11 cellular contexts compared by ENCODE assay signal in the genomic region with DNA sequence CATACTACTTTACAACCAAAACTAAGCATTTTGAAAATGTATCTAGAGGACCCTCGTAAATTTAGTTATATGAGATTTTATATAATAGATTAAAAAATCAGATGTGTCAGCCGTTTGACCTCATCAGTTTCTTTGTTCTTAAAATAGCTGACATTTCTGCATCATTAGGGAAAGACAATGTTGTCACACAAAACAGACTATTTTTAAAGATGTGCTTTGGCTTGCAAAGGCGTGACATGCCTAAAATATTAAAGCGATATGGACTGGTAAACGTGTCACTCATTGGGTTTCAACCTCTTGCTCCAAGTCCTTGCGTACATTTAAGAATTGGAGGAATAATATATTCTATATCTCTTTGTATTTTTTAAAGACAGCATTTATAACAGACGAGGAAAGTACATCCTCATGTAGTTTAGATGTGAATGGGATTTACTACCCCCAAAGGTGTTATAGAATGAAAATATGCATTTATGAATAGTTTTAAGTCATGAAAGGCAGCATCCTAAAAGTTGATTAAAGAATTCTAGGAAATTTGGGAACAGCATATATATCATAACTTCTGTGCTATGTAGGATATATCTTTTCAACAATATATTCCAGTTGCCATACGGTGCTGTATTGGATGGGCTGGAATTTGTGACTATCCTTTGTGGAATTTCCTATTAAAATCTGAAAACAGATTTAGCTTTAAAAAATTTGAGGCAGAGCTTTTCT. TPM values are rescaled to one million over a fixed set of nuclear protein-coding genes. Genes with fewer than 3 reads are reported as not detected.
DNase-seq lines count a peak whose midpoint lies in the region; ATAC-seq and TF ChIP-seq lines count a peak whose summit lies in the region.
"Had no signal": no experiment of that assay in that cellular context is flagged by ENCODE, and none has a peak within 500 bp of the region (broad histone marks: within the 10 kb centered on the region; RNA-seq: fewer than 3 reads in every experiment).

No MANE protein-coding gene starts in this region.

- no peak for DNase-seq in Calu3
- no peak for DNase-seq in effector memory CD4-positive, alpha-beta T cell
- no peak for DNase-seq in stimulated activated CD4-positive, alpha-beta T cell treated with anti-CD3 and anti-CD28 coated beads, Interleukin-4, amount 100 ng/mL, for 1 hour
- DNase-seq in NCI-H1417 treated with DMSO at 0.1 percent for 48 hours (lab: John Stamatoyannopoulos, UW), result no peak
- DNase-seq in NCI-H146 (lab: John Stamatoyannopoulos, UW), result no peak
- DNase-seq: activated CD8-positive, alpha-beta memory T cell treated with anti-CD3 and anti-CD28 coated beads, Interleukin-2, amount 50 U/mL, for 4 hours; MM.1S had no signal

- intact Hi-C loops in Calu3 (cut with micrococcal nuclease; ENCODE audit: unreplicated experiment), result no loop called here

- CTCF ChIA-PET in Calu3 (lab: Charles Lee), result interaction anchor here (0.8 to 0.9 kb wide), 2 partner anchors 41 to 376 kb away, joined by 3 read pairs; no protein-coding TSS in a partner anchor

- peaks cover 32% of the 10 kb centered on the region for H3K36me3 ChIP-seq in effector memory CD4-positive, alpha-beta T cell (ENCODE audit: control insufficient read depth, insufficient read depth, low read length)
- H3K36me3 ChIP-seq in neutrophil, result peaks cover 48% of the 10 kb centered on the region

- peak overlapping the region; percentile 4 for H3K4me3 ChIP-seq in effector memory CD4-positive, alpha-beta T cell (ENCODE audit: insufficient read depth, low read depth, low read length, poor library complexity, severe bottlenecking)
- H3K4me3 ChIP-seq in neutrophil (ENCODE audit: low read depth in 1 of 2, low read length in 1 of 2), result no peak overlapping the region
- H3K4me3 ChIP-seq: lung had no signal

- no peak for ATAC-seq in GM18861 (IDR thresholded peaks at IDR 0.05; ENCODE audit: unreplicated experiment)

- H3K4me1 Mint-ChIP-seq in Calu3 (ENCODE audit: low read depth, unreplicated experiment), result peaks cover 42% of the 10 kb centered on the region

- peaks cover 41% of the 10 kb centered on the region for H3K4me1 ChIP-seq in effector memory CD4-positive, alpha-beta T cell (ENCODE audit: control insufficient read depth, insufficient read depth, low read length, poor library complexity, severe bottlenecking)
- H3K4me1 ChIP-seq in neutrophil (ENCODE audit: control insufficient read depth in 1 of 2, insufficient read depth in 1 of 2, low read depth in 1 of 2, low read length in 1 of 2), result peaks cover 57 to 66% of the 10 kb centered on the region in 2 experiments

- peak overlapping the region; percentile 65 for H3K27ac ChIP-seq in effector memory CD4-positive, alpha-beta T cell (ENCODE audit: insufficient read depth, low read length, poor library complexity, severe bottlenecking)
- H3K27ac ChIP-seq in neutrophil, result peak overlapping the region; percentile 42

- H3K36me3 Mint-ChIP-seq in Calu3 (ENCODE audit: insufficient read depth, unreplicated experiment), result peaks cover 91% of the 10 kb centered on the region

- H3K9me3 ChIP-seq in effector memory CD4-positive, alpha-beta T cell (ENCODE audit: control insufficient read depth, low read length), result no peaks in the 10 kb centered on the region
- no peaks in the 10 kb centered on the region for H3K9me3 ChIP-seq in neutrophil

- no peaks in the 10 kb centered on the region for H3K9me3 Mint-ChIP-seq in Calu3 (ENCODE audit: low read depth, unreplicated experiment)

- no TSS peak for BruUV-seq in Calu3 (replicated peaks; lab: Mats Ljungman, UMichigan)

- H3K27me3 Mint-ChIP-seq in Calu3 (ENCODE audit: unreplicated experiment), result no peaks in the 10 kb centered on the region

- peak overlapping the region; percentile 49 for H3K4me3 Mint-ChIP-seq in Calu3 (ENCODE audit: low read depth, unreplicated experiment)

- TF ChIP-seq CTCF in Calu3 (IDR thresholded peaks at IDR 0.05; ENCODE audit: unreplicated experiment) (no peak), neutrophil (IDR thresholded peaks at IDR 0.05) (no peak)

- H3K27ac Mint-ChIP-seq in Calu3 (ENCODE audit: unreplicated experiment), result peak overlapping the region; percentile 58

- no peaks in the 10 kb centered on the region for H3K27me3 ChIP-seq in effector memory CD4-positive, alpha-beta T cell (replicated peaks; ENCODE audit: control insufficient read depth, insufficient read depth, low read length, poor library complexity, severe bottlenecking)
- H3K27me3 ChIP-seq in neutrophil, result no peaks in the 10 kb centered on the region

TF ChIP-seq in PFSK-1, 5 proteins besides CTCF, POLR2A, EP300 and RAD21:
- TF ChIP-seq SIN3A (IDR thresholded peaks at IDR 0.05; ENCODE audit: borderline replicate concordance, insufficient read depth, low read length), result no peak
- 0 out of 2 replicates have a peak, but pooled peaks have one; percentile 6 for TF ChIP-seq POLR2AphosphoS5 (IDR thresholded peaks at IDR 0.05; ENCODE audit: low read depth, low read length)
- no peak for TF ChIP-seq TAF1 (IDR thresholded peaks at IDR 0.05; ENCODE audit: borderline replicate concordance, insufficient read depth, low read length)
- TF ChIP-seq, protein P1, sequence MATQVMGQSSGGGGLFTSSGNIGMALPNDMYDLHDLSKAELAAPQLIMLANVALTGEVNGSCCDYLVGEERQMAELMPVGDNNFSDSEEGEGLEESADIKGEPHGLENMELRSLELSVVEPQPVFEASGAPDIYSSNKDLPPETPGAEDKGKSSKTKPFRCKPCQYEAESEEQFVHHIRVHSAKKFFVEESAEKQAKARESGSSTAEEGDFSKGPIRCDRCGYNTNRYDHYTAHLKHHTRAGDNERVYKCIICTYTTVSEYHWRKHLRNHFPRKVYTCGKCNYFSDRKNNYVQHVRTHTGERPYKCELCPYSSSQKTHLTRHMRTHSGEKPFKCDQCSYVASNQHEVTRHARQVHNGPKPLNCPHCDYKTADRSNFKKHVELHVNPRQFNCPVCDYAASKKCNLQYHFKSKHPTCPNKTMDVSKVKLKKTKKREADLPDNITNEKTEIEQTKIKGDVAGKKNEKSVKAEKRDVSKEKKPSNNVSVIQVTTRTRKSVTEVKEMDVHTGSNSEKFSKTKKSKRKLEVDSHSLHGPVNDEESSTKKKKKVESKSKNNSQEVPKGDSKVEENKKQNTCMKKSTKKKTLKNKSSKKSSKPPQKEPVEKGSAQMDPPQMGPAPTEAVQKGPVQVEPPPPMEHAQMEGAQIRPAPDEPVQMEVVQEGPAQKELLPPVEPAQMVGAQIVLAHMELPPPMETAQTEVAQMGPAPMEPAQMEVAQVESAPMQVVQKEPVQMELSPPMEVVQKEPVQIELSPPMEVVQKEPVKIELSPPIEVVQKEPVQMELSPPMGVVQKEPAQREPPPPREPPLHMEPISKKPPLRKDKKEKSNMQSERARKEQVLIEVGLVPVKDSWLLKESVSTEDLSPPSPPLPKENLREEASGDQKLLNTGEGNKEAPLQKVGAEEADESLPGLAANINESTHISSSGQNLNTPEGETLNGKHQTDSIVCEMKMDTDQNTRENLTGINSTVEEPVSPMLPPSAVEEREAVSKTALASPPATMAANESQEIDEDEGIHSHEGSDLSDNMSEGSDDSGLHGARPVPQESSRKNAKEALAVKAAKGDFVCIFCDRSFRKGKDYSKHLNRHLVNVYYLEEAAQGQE (IDR thresholded peaks at IDR 0.05; ENCODE audit: insufficient read depth in 1 of 2, low read depth in 2 of 2, low read length in 2 of 2), result no peak
- TF ChIP-seq FOXP2 (optimal IDR thresholded peaks at IDR 0.05; ENCODE audit: borderline replicate concordance, extremely low read depth, extremely low read length, insufficient read depth), result no peak

RNA-seq across cellular contexts. Expression of a gene that starts 3.8 kb away (rescaled TPM):
- 428 and 464 TPM in 2 replicates for total RNA-seq in Calu3 (2022)
- 112 TPM for polyA plus RNA-seq in PFSK-1 (2012; ENCODE audit: insufficient read length, low read depth)

RNA-seq across cellular contexts. Expression of a gene that starts 10.5 kb away (rescaled TPM):
- 523 and 564 TPM in 2 replicates for total RNA-seq in Calu3 (2022)
- 144 TPM for polyA plus RNA-seq in PFSK-1 (2012; ENCODE audit: insufficient read length, low read depth)

RNA-seq across cellular contexts. Expression of a gene that starts 31.6 kb away (rescaled TPM):
- total RNA-seq in Calu3 (2022), result 16.5 and 20.4 TPM in 2 replicates
- polyA plus RNA-seq in PFSK-1 (2012; ENCODE audit: insufficient read length, low read depth), result not detected
